ENCODE assay signal across 13 cellular contexts in genomic region chr7:70574970-70575799, GRCh38.
DNase-seq lines count a peak whose midpoint lies in the region; ATAC-seq and TF ChIP-seq lines count a peak whose summit lies in the region.
"Had no signal": no experiment of that assay in that cellular context is flagged by ENCODE, and none has a peak within 500 bp of the region (broad histone marks: within the 10 kb centered on the region; RNA-seq: fewer than 3 reads in every experiment).

No MANE protein-coding gene starts in this region.

- H3K4me3 Mint-ChIP-seq in glutamatergic neuron (ENCODE audit: unreplicated experiment): peak overlapping the region; percentile 58

- ATAC-seq in GM18870 (IDR thresholded peaks at IDR 0.05; ENCODE audit: unreplicated experiment) (no peak), GM21360 (IDR thresholded peaks at IDR 0.05; ENCODE audit: unreplicated experiment) (no peak)

- no peaks in the 10 kb centered on the region for H3K36me3 Mint-ChIP-seq in glutamatergic neuron (ENCODE audit: unreplicated experiment)

- DNase-seq in M059J (ENCODE audit: low read depth) (peak; percentile 54), NCI-H69 (lab: John Stamatoyannopoulos, UW) (peak; percentile 98), glutamatergic neuron (peak; percentile 42), retina (peak; percentile 86), iPS-NIHi7 (ENCODE audit: extremely low spot score) (no peak)
- DNase-seq in stimulated activated CD4-positive, alpha-beta T cell treated with anti-CD3 and anti-CD28 coated beads, Interleukin-15, amount 100 ng/mL, for 24 hours: no peak
- DNase-seq: activated T-cell treated with anti-CD3 and anti-CD28 coated beads for 4 hours, brain microvascular endothelial cell, DND-41, left ventricle myocardium inferior, OCI-M1 had no signal

- H3K27ac Mint-ChIP-seq in glutamatergic neuron (ENCODE audit: unreplicated experiment): peak overlapping the region; percentile 86

- peaks cover 10% of the 10 kb centered on the region for H3K27me3 Mint-ChIP-seq in glutamatergic neuron (ENCODE audit: unreplicated experiment)

- peaks cover 74% of the 10 kb centered on the region for H3K4me1 Mint-ChIP-seq in glutamatergic neuron (ENCODE audit: low read depth, unreplicated experiment)

- TF ChIP-seq CTCF in glutamatergic neuron (IDR thresholded peaks at IDR 0.05; ENCODE audit: partially characterized antibody, unreplicated experiment): no peak

- H3K9me3 Mint-ChIP-seq in glutamatergic neuron (ENCODE audit: unreplicated experiment): peaks cover 14% of the 10 kb centered on the region

Comparison
In these comparisons a context has a peak if more than half of its experiments do, and no peak if none do; other contexts are left out.
1. DNase-seq: peak in M059J (single experiment), NCI-H69 (single experiment), glutamatergic neuron (single experiment) and retina (single experiment); none in iPS-NIHi7 (single experiment) and stimulated activated CD4-positive, alpha-beta T cell treated with anti-CD3 and anti-CD28 coated beads, Interleukin-15, amount 100 ng/mL, for 24 hours (single experiment).